Comparison of ENCODE assay signal across 9 cellular contexts in the genomic region with DNA sequence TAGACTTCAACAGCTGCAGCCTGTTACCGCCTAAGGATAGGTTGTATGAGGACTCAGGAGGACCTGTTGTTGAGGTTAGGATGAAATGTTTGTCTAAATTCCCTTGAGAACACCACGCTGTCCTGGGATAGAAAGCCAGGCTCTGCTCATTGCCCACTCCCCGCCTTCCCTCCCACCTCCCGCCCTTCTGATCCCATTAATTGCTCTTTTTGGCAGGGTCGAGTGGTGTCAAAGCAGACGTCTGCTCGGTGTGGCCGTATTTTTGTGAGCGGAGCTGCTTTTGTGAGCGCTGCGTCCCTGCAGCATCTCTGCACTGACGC.
DNase-seq lines count a peak whose midpoint lies in the region; ATAC-seq and TF ChIP-seq lines count a peak whose summit lies in the region.
"Had no signal": no experiment of that assay in that cellular context is flagged by ENCODE, and none has a peak within 500 bp of the region (broad histone marks: within the 10 kb centered on the region; RNA-seq: fewer than 3 reads in every experiment).

No MANE protein-coding gene starts in this region.

- H3K36me3 Mint-ChIP-seq in activated T-helper 2 cell treated with anti-CD3 and anti-CD28 coated beads, Interferon-gamma antibody, Interleukin-2, Interleukin-4, amounts not matched to agents 10 μg/mL and 5 μg/mL and 100 μg/mL, durations not matched to agents 14 hours and 24 hours and 36 hours (ENCODE audit: low read depth), result no peaks in the 10 kb centered on the region
- peaks cover 7% of the 10 kb centered on the region for H3K36me3 Mint-ChIP-seq in stimulated activated memory B cell treated with anti-CD40 and anti-IgM and Interleukin-4, amounts not matched to agents 10 μg/mL and 1 μg/mL and 100 μg/mL, for 72 hours
- H3K36me3 Mint-ChIP-seq: IgD-negative memory B cell had no signal

- DNase-seq in DMS79 treated with DMSO at 0.1 percent for 48 hours (lab: John Stamatoyannopoulos, UW) (peak; percentile 9), DMS79 (lab: John Stamatoyannopoulos, UW) (no peak), midbrain (lab: John Stamatoyannopoulos, UW) (no peak), omental fat pad (ENCODE audit: low spot score) (no peak), occipital lobe (lab: John Stamatoyannopoulos, UW) (no peak)
- DNase-seq in activated T-helper 2 cell treated with anti-CD3 and anti-CD28 coated beads, Interferon-gamma antibody, Interleukin-2, Interleukin-4, amounts not matched to agents 10 μg/mL and 5 μg/mL and 100 μg/mL, durations not matched to agents 14 hours and 24 hours and 36 hours (ENCODE audit: low spot score), result no peak

- H3K4me3 ChIP-seq in iPS-18c (ENCODE audit: insufficient read depth, low read depth, low read length), result peak overlapping the region; percentile 67

- intact Hi-C loops in activated T-helper 2 cell treated with anti-CD3 and anti-CD28 coated beads, Interferon-gamma antibody, Interleukin-2, Interleukin-4, amounts not matched to agents 10 μg/mL and 5 μg/mL and 100 μg/mL, durations not matched to agents 14 hours and 24 hours and 36 hours (cut with micrococcal nuclease), result no loop called here

- H3K27me3 Mint-ChIP-seq in activated T-helper 2 cell treated with anti-CD3 and anti-CD28 coated beads, Interferon-gamma antibody, Interleukin-2, Interleukin-4, amounts not matched to agents 10 μg/mL and 5 μg/mL and 100 μg/mL, durations not matched to agents 14 hours and 24 hours and 36 hours (ENCODE audit: low read depth), result peaks cover 65% of the 10 kb centered on the region
- H3K27me3 Mint-ChIP-seq in stimulated activated memory B cell treated with anti-CD40 and anti-IgM and Interleukin-4, amounts not matched to agents 10 μg/mL and 1 μg/mL and 100 μg/mL, for 72 hours, result peaks cover 33% of the 10 kb centered on the region

- ATAC-seq in stimulated activated memory B cell treated with anti-CD40 and anti-IgM and Interleukin-4, amounts not matched to agents 10 μg/mL and 1 μg/mL and 100 μg/mL, for 72 hours, result peak; percentile 12
- no peak for ATAC-seq in omental fat pad (ENCODE audit: low FRiP score)

- H3K27ac Mint-ChIP-seq in activated T-helper 2 cell treated with anti-CD3 and anti-CD28 coated beads, Interferon-gamma antibody, Interleukin-2, Interleukin-4, amounts not matched to agents 10 μg/mL and 5 μg/mL and 100 μg/mL, durations not matched to agents 14 hours and 24 hours and 36 hours, result no peak overlapping the region
- H3K27ac Mint-ChIP-seq in stimulated activated memory B cell treated with anti-CD40 and anti-IgM and Interleukin-4, amounts not matched to agents 10 μg/mL and 1 μg/mL and 100 μg/mL, for 72 hours, result no peak overlapping the region
- H3K27ac Mint-ChIP-seq: IgD-negative memory B cell had no signal

- no peak for TF ChIP-seq CTCF in omental fat pad (IDR thresholded peaks at IDR 0.05)

- no peaks in the 10 kb centered on the region for H3K9me3 Mint-ChIP-seq in activated T-helper 2 cell treated with anti-CD3 and anti-CD28 coated beads, Interferon-gamma antibody, Interleukin-2, Interleukin-4, amounts not matched to agents 10 μg/mL and 5 μg/mL and 100 μg/mL, durations not matched to agents 14 hours and 24 hours and 36 hours
- peaks cover 5% of the 10 kb centered on the region for H3K9me3 Mint-ChIP-seq in stimulated activated memory B cell treated with anti-CD40 and anti-IgM and Interleukin-4, amounts not matched to agents 10 μg/mL and 1 μg/mL and 100 μg/mL, for 72 hours

- peak overlapping the region; percentile 81 for H3K4me3 Mint-ChIP-seq in activated T-helper 2 cell treated with anti-CD3 and anti-CD28 coated beads, Interferon-gamma antibody, Interleukin-2, Interleukin-4, amounts not matched to agents 10 μg/mL and 5 μg/mL and 100 μg/mL, durations not matched to agents 14 hours and 24 hours and 36 hours (ENCODE audit: low read depth)
- H3K4me3 Mint-ChIP-seq in stimulated activated memory B cell treated with anti-CD40 and anti-IgM and Interleukin-4, amounts not matched to agents 10 μg/mL and 1 μg/mL and 100 μg/mL, for 72 hours, result peak overlapping the region; percentile 63

- H3K4me1 Mint-ChIP-seq in activated T-helper 2 cell treated with anti-CD3 and anti-CD28 coated beads, Interferon-gamma antibody, Interleukin-2, Interleukin-4, amounts not matched to agents 10 μg/mL and 5 μg/mL and 100 μg/mL, durations not matched to agents 14 hours and 24 hours and 36 hours (ENCODE audit: low read depth), result peaks cover 7% of the 10 kb centered on the region
- H3K4me1 Mint-ChIP-seq in stimulated activated memory B cell treated with anti-CD40 and anti-IgM and Interleukin-4, amounts not matched to agents 10 μg/mL and 1 μg/mL and 100 μg/mL, for 72 hours, result peaks cover 19% of the 10 kb centered on the region

- peaks cover 3% of the 10 kb centered on the region for H3K9me3 ChIP-seq in iPS-18c (ENCODE audit: control insufficient read depth, insufficient read depth, low read length)
